ENCODE assay signal across 8 cellular contexts in the genomic region with DNA sequence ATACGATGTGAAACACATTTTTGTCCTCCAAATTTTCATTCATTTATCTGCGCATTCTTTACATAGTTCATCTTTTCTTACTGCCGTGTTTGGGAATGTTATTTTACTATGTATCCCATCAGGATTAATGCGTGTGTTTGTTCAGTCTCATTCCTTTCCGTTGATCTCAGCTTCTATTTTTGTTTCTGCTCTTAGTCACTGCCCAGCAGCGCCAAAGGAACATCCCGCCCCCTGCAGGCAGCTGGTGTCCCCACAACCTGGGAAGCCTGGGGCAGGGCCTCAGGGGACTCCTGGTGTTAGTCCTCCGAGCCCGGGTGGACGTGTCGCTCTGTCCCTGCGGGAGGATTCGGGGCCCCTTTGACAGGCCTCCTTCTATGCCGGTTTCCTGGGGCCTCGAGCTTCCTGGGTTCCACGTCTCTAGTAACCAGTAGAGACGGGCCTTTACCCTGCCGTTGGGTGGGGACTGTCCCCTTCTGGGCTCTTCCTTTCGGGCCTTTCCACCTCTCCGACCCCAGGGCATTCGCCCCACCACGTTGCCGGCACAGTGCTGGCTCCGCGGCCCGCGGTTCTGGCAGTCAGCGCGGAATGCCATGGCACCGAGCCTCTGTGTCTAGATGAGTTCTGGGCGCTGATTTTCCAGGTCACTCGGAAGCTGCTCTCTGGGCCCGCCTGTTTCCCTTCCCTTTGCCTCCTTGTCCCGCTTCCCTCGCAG. TPM values are rescaled to one million over a fixed set of nuclear protein-coding genes. Genes with fewer than 3 reads are reported as not detected.
DNase-seq lines count a peak whose midpoint lies in the region; ATAC-seq and TF ChIP-seq lines count a peak whose summit lies in the region.

No MANE protein-coding gene starts in this region.

- 0 out of 2 replicates have a peak, but pooled peaks cover 4% of the 10 kb centered on the region for H3K4me1 ChIP-seq in MM.1S (ENCODE audit: low read length)
- peaks cover 43% of the 10 kb centered on the region for H3K4me1 ChIP-seq in SJSA1 (replicated peaks)
- H3K4me1 ChIP-seq in gastroesophageal sphincter: peaks cover 0 to 34% (median 7%) of the 10 kb centered on the region in 3 donors

- H3K4me1 Mint-ChIP-seq in activated naive CD4-positive, alpha-beta T cell treated with anti-CD3 and anti-CD28 coated beads for 36 hours (ENCODE audit: low read depth): peaks cover 38% of the 10 kb centered on the region

- H3K9ac ChIP-seq in MM.1S (ENCODE audit: low read length): peak overlapping the region; percentile 54

- H3K36me3 ChIP-seq in H7 (replicated peaks; ENCODE audit: control insufficient read depth, insufficient read depth, low read length) (no peaks in the 10 kb centered on the region), MM.1S (replicated peaks; ENCODE audit: insufficient read depth, low read length) (no peaks in the 10 kb centered on the region), SJSA1 (no peaks in the 10 kb centered on the region), gastroesophageal sphincter (no peaks in the 10 kb centered on the region)

- peak; percentile 93 for ATAC-seq in gastroesophageal sphincter

- H3K27me3 ChIP-seq in H7 (ENCODE audit: control insufficient read depth, insufficient read depth, low read length) (no peaks in the 10 kb centered on the region), MM.1S (replicated peaks; ENCODE audit: insufficient read depth, low read length) (no peaks in the 10 kb centered on the region), SJSA1 (replicated peaks) (no peaks in the 10 kb centered on the region), gastroesophageal sphincter (no peaks in the 10 kb centered on the region)

- intact Hi-C loops in activated naive CD4-positive, alpha-beta T cell treated with anti-CD3 and anti-CD28 coated beads for 36 hours (cut with micrococcal nuclease): loop anchor here (1.0 to 5.0 kb wide), 10 partner anchors 12 to 709 kb away; partner anchors contain the start of genes AKIP1, DENND5A, NRIP3 and WEE1

- peaks cover 18% of the 10 kb centered on the region for H3F3A ChIP-seq in MM.1S (ENCODE audit: insufficient read depth, low read length)

- WGBS in gastroesophageal sphincter (ENCODE audit: low coverage in 1 of 2), 2 donors: 0 to 1% methylated on average over 11 to 15 of the region's 35 CpGs

- CTCF ChIA-PET in activated naive CD4-positive, alpha-beta T cell treated with anti-CD3 and anti-CD28 coated beads for 36 hours (lab: Charles Lee): interaction anchor here (0.6 to 4.5 kb wide), 24 partner anchors 11 to 695 kb away, joined by 3 to 64 read pairs (median 4); partner anchors contain the start of genes WEE1 and ZNF143

- no peaks in the 10 kb centered on the region for H3K27me3 Mint-ChIP-seq in activated naive CD4-positive, alpha-beta T cell treated with anti-CD3 and anti-CD28 coated beads for 36 hours (ENCODE audit: low read depth)

- H3K4me3 Mint-ChIP-seq in activated naive CD4-positive, alpha-beta T cell treated with anti-CD3 and anti-CD28 coated beads for 36 hours: peak overlapping the region; percentile 86

- no peaks in the 10 kb centered on the region for H3K36me3 Mint-ChIP-seq in activated naive CD4-positive, alpha-beta T cell treated with anti-CD3 and anti-CD28 coated beads for 36 hours (ENCODE audit: low read depth)

- H3K4me3 ChIP-seq in H7 (ENCODE audit: insufficient read depth, low read depth, low read length) (peak overlapping the region; percentile 41), MM.1S (ENCODE audit: low read length) (peak overlapping the region; percentile 71), SJSA1 (peak overlapping the region; percentile 28), gastroesophageal sphincter (peak overlapping the region; percentile 30 to 58)

- H3K9me3 ChIP-seq in MM.1S (replicated peaks; ENCODE audit: insufficient read depth, low read length) (no peaks in the 10 kb centered on the region), SJSA1 (replicated peaks) (no peaks in the 10 kb centered on the region), gastroesophageal sphincter (no peaks in the 10 kb centered on the region)

- H2AFZ ChIP-seq in MM.1S (ENCODE audit: low read length): peak overlapping the region; percentile 94

- no peaks in the 10 kb centered on the region for H4K20me1 ChIP-seq in MM.1S (ENCODE audit: insufficient read depth, low read length)

- peak; percentile 93 for TF ChIP-seq CTCF in MM.1S (IDR thresholded peaks at IDR 0.05; ENCODE audit: low read length)
- peak; percentile 63 to 96 (median 96) for TF ChIP-seq CTCF in gastroesophageal sphincter (IDR thresholded peaks at IDR 0.05)

- DNase-seq in G401 (ENCODE audit: low spot score) (peak; percentile 89), H7 (peak; percentile 92), MM.1S (peak; percentile 87), SJSA1 (ENCODE audit: low read depth in 1 of 2, low spot score in 2 of 2) (peak; percentile 91 to 93), non-pigmented ciliary epithelial cell (ENCODE audit: low read depth) (peak; percentile 96), superior temporal gyrus (ENCODE audit: extremely low spot score) (peak; percentile 98)
- peak; percentile 94 for DNase-seq in activated naive CD4-positive, alpha-beta T cell treated with anti-CD3 and anti-CD28 coated beads for 36 hours

- peak; percentile 56 to 59 for TF ChIP-seq POLR2A in gastroesophageal sphincter (IDR thresholded peaks at IDR 0.05)

- TF ChIP-seq EP300 in gastroesophageal sphincter (IDR thresholded peaks at IDR 0.05): no peak

- H3K79me2 ChIP-seq in MM.1S (ENCODE audit: low read length): no peaks in the 10 kb centered on the region

- H3K27ac ChIP-seq in MM.1S (ENCODE audit: low read length): peak overlapping the region; percentile 44; the same call in 1 of the 2 replicates
- peak overlapping the region; percentile 98 for H3K27ac ChIP-seq in SJSA1
- peak overlapping the region; percentile 93 to 98 (median 96) for H3K27ac ChIP-seq in gastroesophageal sphincter

- H3K9me2 ChIP-seq in MM.1S (replicated peaks; ENCODE audit: insufficient read depth, low read length): no peaks in the 10 kb centered on the region

- H3K9me3 Mint-ChIP-seq in activated naive CD4-positive, alpha-beta T cell treated with anti-CD3 and anti-CD28 coated beads for 36 hours: no peaks in the 10 kb centered on the region

- in situ Hi-C loops in G401 (cut with HindIII; ENCODE audit: low sequenced_read_pairs): no loop called here

- H3K27ac Mint-ChIP-seq in activated naive CD4-positive, alpha-beta T cell treated with anti-CD3 and anti-CD28 coated beads for 36 hours: peak overlapping the region; percentile 98

- H3K4me2 ChIP-seq in MM.1S (ENCODE audit: low read depth, low read length): peak overlapping the region; percentile 99

RNA-seq across cellular contexts. Expression of gene WEE1, which starts 39.8 kb away (rescaled TPM):
- total RNA-seq in G401 (2014; rRNA removed; shearing (Covaris generic)): 65.9 and 90.7 TPM in 2 replicates
- 125 and 176 TPM in 2 replicates for total RNA-seq in H7 (2014; rRNA removed; shearing (Covaris generic))
- 36.1 and 44.3 TPM in 2 replicates for total RNA-seq in SJSA1 (2014; rRNA removed; shearing (Covaris generic))
- total RNA-seq in activated naive CD4-positive, alpha-beta T cell treated with anti-CD3 and anti-CD28 coated beads for 36 hours: 10 to 100 TPM; 41.8 to 46.6 TPM
- 10 to 100 TPM; 42.5 to 65.3 (median 51.3) TPM for total RNA-seq in gastroesophageal sphincter

RNA-seq across cellular contexts. Expression of gene SWAP70, which starts 50.6 kb away (rescaled TPM):
- 28.9 and 45.9 TPM in 2 replicates for total RNA-seq in G401 (2014; rRNA removed; shearing (Covaris generic))
- 18.5 and 24.3 TPM in 2 replicates for total RNA-seq in H7 (2014; rRNA removed; shearing (Covaris generic))
- total RNA-seq in SJSA1 (2014; rRNA removed; shearing (Covaris generic)): 15.6 and 27.7 TPM in 2 replicates
- total RNA-seq in activated naive CD4-positive, alpha-beta T cell treated with anti-CD3 and anti-CD28 coated beads for 36 hours: 1 to 10 TPM; 8.2 to 9.5 TPM
- 10 to 100 TPM; 32.2 to 65.9 (median 45.0) TPM for total RNA-seq in gastroesophageal sphincter

Comparison
In these comparisons a context has a peak if more than half of its experiments do, and no peak if none do; other contexts are left out.
1. Peak in every context shown above with its lines: DNase-seq, ATAC-seq, H3K4me3 ChIP-seq and H3K27ac ChIP-seq.
2. H3K27ac ChIP-seq: peak in every context shown above with its lines; median percentile 98 in SJSA1; 96 in gastroesophageal sphincter; 44 in MM.1S.